Comparison of ENCODE assay signal across 8 cellular contexts in the genomic region with DNA sequence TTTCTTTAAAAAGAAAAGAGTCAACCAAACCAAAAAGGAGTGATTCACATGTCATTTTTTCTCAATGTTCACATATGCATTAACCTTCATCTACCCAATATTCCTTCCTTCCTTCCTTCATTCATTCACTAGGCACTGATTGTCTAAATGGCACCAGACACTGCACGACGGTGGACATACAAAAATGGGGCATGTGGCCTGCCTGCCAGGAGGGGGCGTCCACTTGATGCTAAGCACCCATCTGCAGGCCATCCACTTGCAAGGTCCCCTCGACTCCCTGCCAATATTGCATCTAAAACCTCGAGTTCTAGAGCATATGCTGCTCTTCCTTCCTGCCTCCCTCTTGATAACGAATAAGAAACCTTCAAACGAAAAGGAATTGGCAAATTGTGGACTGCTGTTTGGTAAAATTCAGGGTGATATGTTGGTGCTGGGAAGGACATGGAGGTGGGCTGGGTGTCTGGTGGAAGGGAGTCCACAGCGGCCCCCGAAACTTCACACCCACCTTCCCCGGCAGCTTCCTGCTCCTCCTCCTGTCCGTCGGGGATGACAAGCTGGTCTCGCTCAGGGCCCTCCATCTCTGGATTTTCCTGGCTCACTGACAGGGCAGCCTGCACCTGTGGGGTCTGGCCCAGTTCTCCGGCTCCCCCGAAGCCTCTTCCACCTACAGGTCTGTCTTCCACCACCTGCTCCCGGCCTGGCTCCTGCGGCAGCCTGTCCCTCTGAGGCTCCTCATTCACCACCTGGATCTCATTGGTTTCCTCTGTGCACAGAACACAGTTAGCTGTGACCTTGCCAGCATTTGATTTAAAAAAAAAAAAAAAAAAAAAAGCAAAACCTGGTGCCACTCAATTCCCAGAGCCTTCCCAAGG.
DNase-seq lines count a peak whose midpoint lies in the region; ATAC-seq and TF ChIP-seq lines count a peak whose summit lies in the region.

No MANE protein-coding gene starts in this region.

- H3K9ac ChIP-seq in Loucy (ENCODE audit: low read depth, low read length, poor library complexity, severe bottlenecking): no peak overlapping the region

- H3K4me2 ChIP-seq in Loucy (ENCODE audit: low read depth, low read length, poor library complexity, severe bottlenecking): no peak overlapping the region

- H3K27ac ChIP-seq in coronary artery: no peak overlapping the region

- H3K4me1 ChIP-seq in Loucy (ENCODE audit: insufficient read depth, low read length, poor library complexity, severe bottlenecking): no peaks in the 10 kb centered on the region

- H3K36me3 ChIP-seq in Loucy (ENCODE audit: insufficient read depth, low read length): no peaks in the 10 kb centered on the region

- no peaks in the 10 kb centered on the region for H3F3A ChIP-seq in Loucy (ENCODE audit: low read depth)

- H2AFZ ChIP-seq in Loucy (ENCODE audit: low read length): no peak overlapping the region

- no peak for ATAC-seq in HG02623 (IDR thresholded peaks at IDR 0.05; ENCODE audit: unreplicated experiment)

- no peaks in the 10 kb centered on the region for H4K20me1 ChIP-seq in Loucy (ENCODE audit: insufficient read depth, low read length, poor library complexity, severe bottlenecking)

- no peak overlapping the region for H3K4me3 ChIP-seq in Loucy (ENCODE audit: low read length, poor library complexity, severe bottlenecking)
- no peak overlapping the region for H3K4me3 ChIP-seq in coronary artery

- H3K9me2 ChIP-seq in Loucy (replicated peaks; ENCODE audit: low read depth, low read length): no peaks in the 10 kb centered on the region

- DNase-seq in SIG-M5 treated with dmso at 0.1 percent for 504 hours (lab: John Stamatoyannopoulos, UW; ENCODE audit: unreplicated experiment) (peak; percentile 50), SIG-M5 (lab: John Stamatoyannopoulos, UW) (no peak), SW480 (ENCODE audit: low spot score) (peak; percentile 48), kidney glomerular epithelial cell (lab: John Stamatoyannopoulos, UW) (peak; percentile 25), coronary artery (ENCODE audit: low spot score) (no peak)
- no peak for DNase-seq in activated T-cell treated with anti-CD3 and anti-CD28 coated beads, Interleukin-2, amount 50 U/mL, for 48 hours

- H3K9me3 ChIP-seq in Loucy (ENCODE audit: insufficient read depth, low read depth, low read length): no peaks in the 10 kb centered on the region

- peak; percentile 78 for TF ChIP-seq CTCF in Loucy (conservative IDR thresholded peaks at IDR 0.05; ENCODE audit: low read length)
- no peak for TF ChIP-seq CTCF in coronary artery (IDR thresholded peaks at IDR 0.05)

- no peaks in the 10 kb centered on the region for H3K79me2 ChIP-seq in Loucy (ENCODE audit: insufficient read depth, low read length)

- H3K27me3 ChIP-seq in Loucy (ENCODE audit: insufficient read depth, low read length, poor library complexity, severe bottlenecking): no peaks in the 10 kb centered on the region

Comparison
In these comparisons a context has a peak if more than half of its experiments do, and no peak if none do; other contexts are left out.
1. DNase-seq: peak in SIG-M5 treated with dmso at 0.1 percent for 504 hours (single experiment), SW480 (single experiment) and kidney glomerular epithelial cell (single experiment); none in SIG-M5 (single experiment), activated T-cell treated with anti-CD3 and anti-CD28 coated beads, Interleukin-2, amount 50 U/mL, for 48 hours (0 of 2) and coronary artery (single experiment).